In the genomic region with DNA sequence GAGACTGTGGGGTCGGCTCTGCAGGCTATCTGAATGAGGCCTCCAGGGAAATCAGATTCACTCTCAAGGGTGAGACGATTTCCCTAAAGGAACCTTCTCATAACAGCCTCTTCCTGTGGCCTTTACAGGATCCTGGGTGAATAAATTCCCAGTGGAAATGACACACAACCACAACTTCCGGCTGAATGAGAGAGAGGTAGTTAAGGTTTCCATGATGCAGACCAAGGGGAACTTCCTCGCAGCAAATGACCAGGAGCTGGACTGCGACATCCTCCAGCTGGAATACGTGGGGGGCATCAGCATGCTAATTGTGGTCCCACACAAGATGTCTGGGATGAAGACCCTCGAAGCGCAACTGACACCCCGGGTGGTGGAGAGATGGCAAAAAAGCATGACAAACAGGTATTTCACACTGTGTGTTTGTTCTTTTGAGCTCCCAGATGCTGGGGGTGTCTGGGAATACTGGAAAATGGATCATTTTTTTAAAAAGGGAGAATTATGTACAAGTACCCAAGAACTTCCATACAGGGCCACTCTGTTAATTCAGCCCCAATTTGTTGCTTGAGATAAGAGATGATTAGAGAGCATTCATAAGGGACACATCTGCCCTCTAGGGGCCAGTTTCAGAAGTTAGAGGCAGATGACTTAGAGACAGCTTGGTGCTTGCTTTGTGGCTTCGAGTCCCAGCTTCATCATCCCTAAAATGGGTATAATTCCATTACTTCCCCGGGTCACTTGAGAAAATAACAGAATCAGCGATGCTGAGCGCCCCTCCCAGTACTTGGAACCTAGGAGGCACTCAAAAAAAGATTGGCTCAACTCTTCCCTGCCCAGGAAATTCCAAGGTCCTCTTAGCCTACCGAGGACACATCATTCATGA, we compare ENCODE assay signal across 9 cellular contexts. TPM values are rescaled to one million over a fixed set of nuclear protein-coding genes. Genes with fewer than 3 reads are reported as not detected.
DNase-seq lines count a peak whose midpoint lies in the region; ATAC-seq and TF ChIP-seq lines count a peak whose summit lies in the region.
"Had no signal": no experiment of that assay in that cellular context is flagged by ENCODE, and none has a peak within 500 bp of the region (broad histone marks: within the 10 kb centered on the region; RNA-seq: fewer than 3 reads in every experiment).

No MANE protein-coding gene starts in this region.

- DNase-seq in BE2C, result peak; percentile 55
- peak; percentile 79 for DNase-seq in GM13977 (ENCODE audit: low spot score)
- peak; percentile 19 for DNase-seq in NCI-H446 treated with DMSO at 0.1 percent for 48 hours (lab: John Stamatoyannopoulos, UW)
- DNase-seq in activated CD4-positive, alpha-beta T cell treated with anti-CD3 and anti-CD28 coated beads, Interleukin-2, amount 50 U/mL, for 48 hours, result peak; percentile 17 to 52
- DNase-seq in fibroblast of lung (ENCODE audit: low read depth in 2 of 2), result peak; percentile 64 to 72
- no peak for DNase-seq in ecto neural progenitor cell (ENCODE audit: low spot score)
- DNase-seq: right cardiac atrium had no signal

- H3K9me3 ChIP-seq in BE2C (no peaks in the 10 kb centered on the region), fibroblast of lung (ENCODE audit: control insufficient read depth, insufficient read depth, low read depth, low read length) (no peaks in the 10 kb centered on the region), neutrophil (no peaks in the 10 kb centered on the region)

- no peak for ATAC-seq in HG03432 (IDR thresholded peaks at IDR 0.05; ENCODE audit: unreplicated experiment)

- H3K4me1 ChIP-seq in BE2C (no peaks in the 10 kb centered on the region), fibroblast of lung (ENCODE audit: control insufficient read depth, extremely low read depth, insufficient read depth, low read length) (no peaks in the 10 kb centered on the region), neutrophil (ENCODE audit: control insufficient read depth in 1 of 2, insufficient read depth in 1 of 2, low read depth in 1 of 2, low read length in 1 of 2) (peaks cover 31 to 32% of the 10 kb centered on the region in 2 experiments)

- no peak overlapping the region for H2AFZ ChIP-seq in fibroblast of lung (ENCODE audit: low read length)

- H4K20me1 ChIP-seq in fibroblast of lung (ENCODE audit: control insufficient read depth, extremely low read depth, insufficient read depth, low read length), result no peaks in the 10 kb centered on the region

- no peak overlapping the region for H3K4me2 ChIP-seq in fibroblast of lung (ENCODE audit: extremely low read depth, insufficient read depth, low read length)

- H3K79me2 ChIP-seq in fibroblast of lung (ENCODE audit: control insufficient read depth, insufficient read depth, low read length), result no peaks in the 10 kb centered on the region

- in situ Hi-C loops in GM13977 (cut with MboI; ENCODE audit: low pct_unique_long_range_greater_than_20kb, low sequenced_read_pairs, unreplicated experiment), result no loop called here

- peaks cover 32% of the 10 kb centered on the region for H3K36me3 ChIP-seq in BE2C
- H3K36me3 ChIP-seq in fibroblast of lung (ENCODE audit: control insufficient read depth, insufficient read depth, low read length), result peaks cover 8% of the 10 kb centered on the region
- peaks cover 53% of the 10 kb centered on the region for H3K36me3 ChIP-seq in neutrophil

- no peak overlapping the region for H3K9ac ChIP-seq in fibroblast of lung (ENCODE audit: insufficient read depth, low read length)

- H3K27me3 ChIP-seq in BE2C (no peaks in the 10 kb centered on the region), fibroblast of lung (ENCODE audit: control insufficient read depth, insufficient read depth, low read length) (no peaks in the 10 kb centered on the region), neutrophil (no peaks in the 10 kb centered on the region)

- H3K4me3 ChIP-seq in BE2C (ENCODE audit: low read depth, low read length) (no peak overlapping the region), fibroblast of lung (replicated peaks in 1 of 4; ENCODE audit: control extremely low read depth in 1 of 4, insufficient read depth in 1 of 4, low read depth in 3 of 4, low read length in 4 of 4) (no peak overlapping the region), neutrophil (ENCODE audit: low read depth in 1 of 2, low read length in 1 of 2) (no peak overlapping the region)

- H3K27ac ChIP-seq in fibroblast of lung (ENCODE audit: insufficient read depth, low read length) (peak overlapping the region; percentile 2), neutrophil (peak overlapping the region; percentile 45)

- TF ChIP-seq CTCF in BE2C (IDR thresholded peaks at IDR 0.05; ENCODE audit: low read depth, low read length) (peak; percentile 85), GM13977 (IDR thresholded peaks at IDR 0.05; ENCODE audit: extremely low read depth, insufficient read depth, missing control alignments) (peak; percentile 83), fibroblast of lung (conservative IDR thresholded peaks at IDR 0.05 in 1 of 2, IDR thresholded peaks at IDR 0.05 in 1 of 2; ENCODE audit: low read depth in 1 of 2, low read length in 2 of 2) (peak; percentile 66 to 86), neutrophil (IDR thresholded peaks at IDR 0.05) (no peak)

RNA-seq across cellular contexts. Expression of a gene that starts 10.2 kb away (rescaled TPM):
- polyA plus RNA-seq in BE2C (2012; ENCODE audit: insufficient read depth, insufficient read length, low read depth), result 0.36 TPM
- not detected in 2 replicates for total RNA-seq in fibroblast of lung
- polyA plus RNA-seq in fibroblast of lung, result 0.03 TPM in 2 replicates
- polyA plus RNA-seq in fibroblast of lung (2012), result 0.05 TPM in 2 replicates
- not detected in 2 replicates for polyA minus RNA-seq in fibroblast of lung (ENCODE audit: low replicate concordance)
